ENCODE assay signal across 1 cellular context in genomic region chr10:71999360-72000072, GRCh38.
TF ChIP-seq lines count a peak whose summit lies in the region.

No MANE protein-coding gene starts in this region.

TF ChIP-seq in GM23338, 12 proteins besides CTCF, POLR2A, EP300 and RAD21 (continued from another document):
- TF ChIP-seq ZNF462 (CRISPR knock-in tag; IDR thresholded peaks at IDR 0.05) = no peak
- no peak for TF ChIP-seq ETS1 (IDR thresholded peaks at IDR 0.05)
- no peak for TF ChIP-seq EZH2phosphoT487 (IDR thresholded peaks at IDR 0.05; ENCODE audit: unreplicated experiment)
- no peak for TF ChIP-seq EZH2 (IDR thresholded peaks at IDR 0.05; ENCODE audit: low read depth, unreplicated experiment)
- no peak for TF ChIP-seq NANOG (IDR thresholded peaks at IDR 0.05; ENCODE audit: borderline replicate concordance)
- TF ChIP-seq REST (IDR thresholded peaks at IDR 0.05; ENCODE audit: unreplicated experiment) = no peak
